36 cellular contexts compared by ENCODE assay signal in genomic region chr12:88219861-88220260, GRCh38.
"Had no signal": no experiment of that assay in that cellular context is flagged by ENCODE, and none has a peak within 500 bp of the region (broad histone marks: within the 10 kb centered on the region; RNA-seq: fewer than 3 reads in every experiment).

No MANE protein-coding gene starts in this region.

- H3K4me3 ChIP-seq: MG63 had no signal

- DNase-seq: Karpas-422, Kasumi-1, MG63, MM.1S, MV-4-11, NCI-H1048, NCI-H1092, NCI-H1092 treated with DMSO at 0.1 percent for 48 hours, NCI-H1105, NCI-H1105 treated with DMSO at 0.1 percent for 48 hours, NCI-H1417, NCI-H1417 treated with DMSO at 0.1 percent for 48 hours, NCI-H1436, NCI-H1436 treated with DMSO at 0.1 percent for 48 hours, NCI-H146, NCI-H1694, NCI-H1694 treated with DMSO at 0.1 percent for 48 hours, NCI-H187, NCI-H187 treated with DMSO at 0.1 percent for 48 hours, NCI-H1930, NCI-H2029, NCI-H2029 treated with DMSO at 0.1 percent for 48 hours, NCI-H2081, NCI-H2081 treated with DMSO at 0.1 percent for 48 hours, NCI-H2107, NCI-H2171, NCI-H2171 treated with DMSO at 0.1 percent for 48 hours, NCI-H2227 treated with DMSO at 0.1 percent for 48 hours, NCI-H226, NCI-H345, NCI-H446, NCI-H446 treated with DMSO at 0.1 percent for 48 hours, NCI-H510A, NCI-H510A treated with DMSO at 0.1 percent for 48 hours, NCI-H524, NCI-H524 treated with DMSO at 0.1 percent for 48 hours had no signal

- H3K27me3 ChIP-seq: MG63 had no signal

- H3K36me3 ChIP-seq: MG63 had no signal
